Comparison of ENCODE assay signal across 1 cellular context in the genomic region with DNA sequence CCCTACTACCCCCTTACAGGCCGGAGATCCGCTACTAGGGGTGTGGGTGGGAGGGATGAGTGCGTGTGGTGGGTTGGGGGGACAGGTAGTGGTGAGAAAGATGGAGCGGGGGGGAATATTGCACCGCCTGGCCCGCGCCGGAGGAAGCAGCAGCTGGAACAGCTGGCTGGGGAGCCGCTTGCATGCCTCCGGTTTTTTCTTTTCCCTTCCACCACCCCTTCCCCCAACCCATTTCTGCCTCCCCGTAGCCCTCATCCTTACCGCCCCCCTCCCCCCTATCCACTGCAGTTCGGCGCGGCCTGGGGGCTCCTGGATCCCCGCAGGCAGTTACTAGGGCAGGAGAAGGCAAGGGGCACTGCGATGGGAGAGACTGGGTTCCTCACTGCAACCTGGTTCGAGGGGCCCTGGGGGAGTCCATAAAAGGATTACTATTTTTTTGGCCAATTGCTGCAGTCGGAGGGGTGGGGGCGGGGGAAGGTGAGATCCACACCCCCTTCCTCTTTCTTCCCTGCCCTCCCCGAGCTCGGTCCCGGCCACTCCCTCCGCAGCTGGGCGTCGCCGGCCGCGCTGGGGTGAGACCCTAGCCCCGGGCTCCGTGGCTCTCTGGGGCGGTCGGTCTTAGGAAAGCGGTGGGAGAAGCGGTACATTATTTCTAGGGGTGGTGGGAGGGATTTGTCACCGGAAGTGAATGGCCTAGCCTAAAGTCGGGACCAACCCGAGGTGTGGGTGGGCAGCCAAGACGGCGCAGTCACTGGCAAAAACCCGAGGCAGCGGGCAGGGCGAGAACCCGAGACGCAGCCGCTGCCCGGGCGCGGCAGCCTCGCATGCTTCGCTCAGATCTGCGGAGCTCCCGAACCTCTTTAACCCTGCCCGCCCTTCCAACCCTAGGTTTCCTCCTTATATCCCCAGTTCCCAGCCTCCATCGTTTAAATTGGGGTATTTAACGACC.
TF ChIP-seq lines count a peak whose summit lies in the region.

No MANE protein-coding gene starts in this region.

TF ChIP-seq in K562, 482 proteins besides CTCF, POLR2A, EP300 and RAD21 (continued from another document and continues in another):
- TF ChIP-seq MGA (IDR thresholded peaks at IDR 0.05) (no peak), TSHZ1 (CRISPR knock-in tag; IDR thresholded peaks at IDR 0.05) (no peak), PTTG1 (tag; IDR thresholded peaks at IDR 0.05; ENCODE audit: low read depth) (no peak), ZBTB7A (IDR thresholded peaks at IDR 0.05; ENCODE audit: borderline replicate concordance, control insufficient read depth, low read depth, low read length) (peak; percentile 98), FOXA3 (CRISPR knock-in tag; conservative IDR thresholded peaks at IDR 0.05 in 1 of 2, IDR thresholded peaks at IDR 0.05 in 1 of 2) (0 out of 4 replicates have a peak, but pooled peaks of 1 of the 2 experiments have one; percentile 11), IRF2 (CRISPR knock-in tag; IDR thresholded peaks at IDR 0.05) (no peak), ELF1 (tag; IDR thresholded peaks at IDR 0.05) (no peak; the same call in 1 of the 2 replicates), SRSF1 (IDR thresholded peaks at IDR 0.05; ENCODE audit: low read depth, low read length) (no peak), BRCA1 (IDR thresholded peaks at IDR 0.05) (no peak), BRCA1 (CRISPR knock-in tag; IDR thresholded peaks at IDR 0.05) (no peak), ZNF23 (CRISPR knock-in tag; IDR thresholded peaks at IDR 0.05) (no peak), CBX5 (IDR thresholded peaks at IDR 0.05; ENCODE audit: borderline replicate concordance, low read depth) (no peak), ARHGAP35 (IDR thresholded peaks at IDR 0.05; ENCODE audit: partially characterized antibody) (no peak), SMARCA5 (IDR thresholded peaks at IDR 0.05) (no peak), ZNF695 (CRISPR knock-in tag; IDR thresholded peaks at IDR 0.05) (no peak), ZNF780A (CRISPR knock-in tag; IDR thresholded peaks at IDR 0.05) (no peak), JUN (IDR thresholded peaks at IDR 0.05; ENCODE audit: borderline replicate concordance, low read depth, low read length) (no peak), JUN (CRISPR knock-in tag; IDR thresholded peaks at IDR 0.05; ENCODE audit: borderline replicate concordance) (no peak), ELK3 (CRISPR knock-in tag; IDR thresholded peaks at IDR 0.05) (no peak), KLF1 (tag; IDR thresholded peaks at IDR 0.05) (0 out of 2 replicates have a peak, but pooled peaks have one; percentile 50), EGR1 (conservative IDR thresholded peaks at IDR 0.05) (peak; percentile 65), POLR2G (IDR thresholded peaks at IDR 0.05; ENCODE audit: low read depth, low read length) (peak; percentile 92), GATA2 (CRISPR knock-in tag; IDR thresholded peaks at IDR 0.05) (no peak), ZNF124 (CRISPR knock-in tag; IDR thresholded peaks at IDR 0.05) (no peak), ZNF263 (CRISPR knock-in tag; IDR thresholded peaks at IDR 0.05; ENCODE audit: borderline replicate concordance) (peak; percentile 51; the same call in 1 of the 2 replicates), ZNF121 (CRISPR knock-in tag; conservative IDR thresholded peaks at IDR 0.05) (no peak), TCF3 (CRISPR knock-in tag; IDR thresholded peaks at IDR 0.05) (0 out of 2 replicates have a peak, but pooled peaks have one; percentile 31), TEAD2 (tag; IDR thresholded peaks at IDR 0.05) (no peak), ZNF12 (CRISPR knock-in tag; IDR thresholded peaks at IDR 0.05) (no peak; the same call in 1 of the 2 replicates), ARID1B (IDR thresholded peaks at IDR 0.05) (no peak), EP400 (IDR thresholded peaks at IDR 0.05) (peak; percentile 62), ZBTB8A (IDR thresholded peaks at IDR 0.05; ENCODE audit: partially characterized antibody) (no peak)
- TF ChIP-seq, protein P1, sequence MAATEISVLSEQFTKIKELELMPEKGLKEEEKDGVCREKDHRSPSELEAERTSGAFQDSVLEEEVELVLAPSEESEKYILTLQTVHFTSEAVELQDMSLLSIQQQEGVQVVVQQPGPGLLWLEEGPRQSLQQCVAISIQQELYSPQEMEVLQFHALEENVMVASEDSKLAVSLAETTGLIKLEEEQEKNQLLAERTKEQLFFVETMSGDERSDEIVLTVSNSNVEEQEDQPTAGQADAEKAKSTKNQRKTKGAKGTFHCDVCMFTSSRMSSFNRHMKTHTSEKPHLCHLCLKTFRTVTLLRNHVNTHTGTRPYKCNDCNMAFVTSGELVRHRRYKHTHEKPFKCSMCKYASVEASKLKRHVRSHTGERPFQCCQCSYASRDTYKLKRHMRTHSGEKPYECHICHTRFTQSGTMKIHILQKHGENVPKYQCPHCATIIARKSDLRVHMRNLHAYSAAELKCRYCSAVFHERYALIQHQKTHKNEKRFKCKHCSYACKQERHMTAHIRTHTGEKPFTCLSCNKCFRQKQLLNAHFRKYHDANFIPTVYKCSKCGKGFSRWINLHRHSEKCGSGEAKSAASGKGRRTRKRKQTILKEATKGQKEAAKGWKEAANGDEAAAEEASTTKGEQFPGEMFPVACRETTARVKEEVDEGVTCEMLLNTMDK (IDR thresholded peaks at IDR 0.05; ENCODE audit: borderline replicate concordance, insufficient read depth, low read depth, low read length, poor library complexity, severe bottlenecking), result no peak
- TF ChIP-seq, protein P2, sequence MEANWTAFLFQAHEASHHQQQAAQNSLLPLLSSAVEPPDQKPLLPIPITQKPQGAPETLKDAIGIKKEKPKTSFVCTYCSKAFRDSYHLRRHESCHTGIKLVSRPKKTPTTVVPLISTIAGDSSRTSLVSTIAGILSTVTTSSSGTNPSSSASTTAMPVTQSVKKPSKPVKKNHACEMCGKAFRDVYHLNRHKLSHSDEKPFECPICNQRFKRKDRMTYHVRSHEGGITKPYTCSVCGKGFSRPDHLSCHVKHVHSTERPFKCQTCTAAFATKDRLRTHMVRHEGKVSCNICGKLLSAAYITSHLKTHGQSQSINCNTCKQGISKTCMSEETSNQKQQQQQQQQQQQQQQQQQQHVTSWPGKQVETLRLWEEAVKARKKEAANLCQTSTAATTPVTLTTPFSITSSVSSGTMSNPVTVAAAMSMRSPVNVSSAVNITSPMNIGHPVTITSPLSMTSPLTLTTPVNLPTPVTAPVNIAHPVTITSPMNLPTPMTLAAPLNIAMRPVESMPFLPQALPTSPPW (CRISPR knock-in tag; IDR thresholded peaks at IDR 0.05), result peak; percentile 79
- TF ChIP-seq, protein P3, sequence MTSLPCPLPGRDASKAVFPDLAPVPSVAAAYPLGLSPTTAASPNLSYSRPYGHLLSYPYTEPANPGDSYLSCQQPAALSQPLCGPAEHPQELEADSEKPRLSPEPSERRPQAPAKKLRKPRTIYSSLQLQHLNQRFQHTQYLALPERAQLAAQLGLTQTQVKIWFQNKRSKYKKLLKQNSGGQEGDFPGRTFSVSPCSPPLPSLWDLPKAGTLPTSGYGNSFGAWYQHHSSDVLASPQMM (CRISPR knock-in tag; IDR thresholded peaks at IDR 0.05), result no peak
